In the genomic region with DNA sequence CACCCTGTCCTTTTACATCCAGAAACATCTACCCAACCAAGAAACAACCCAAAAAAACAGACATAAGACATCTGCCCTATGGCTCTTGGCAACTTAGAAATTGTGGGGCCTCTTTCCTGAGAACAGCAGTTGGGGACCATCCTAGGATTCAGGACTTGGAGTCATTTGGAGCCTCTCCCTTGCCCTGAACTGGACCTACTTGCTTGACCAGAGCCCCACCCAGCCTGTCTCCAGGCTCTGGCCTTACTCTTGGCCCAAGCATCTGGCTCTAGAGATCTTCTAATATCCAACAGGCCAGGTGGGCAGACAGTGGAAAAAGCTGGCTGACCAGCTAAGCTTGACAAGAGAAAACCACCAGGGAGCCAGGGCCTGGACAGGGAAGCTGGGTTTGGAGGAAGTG, we compare ENCODE assay signal across 22 cellular contexts.
DNase-seq lines count a peak whose midpoint lies in the region; FAIRE-seq and TF ChIP-seq lines count a peak whose summit lies in the region.
"Had no signal": no experiment of that assay in that cellular context is flagged by ENCODE, and none has a peak within 500 bp of the region (broad histone marks: within the 10 kb centered on the region; RNA-seq: fewer than 3 reads in every experiment).

No MANE protein-coding gene starts in this region.

- H3K56ac ChIP-seq in H1 (replicated peaks; ENCODE audit: insufficient read length, low read depth, low read length): no peak overlapping the region

- no peaks in the 10 kb centered on the region for H3K79me2 ChIP-seq in H1 (ENCODE audit: control insufficient read depth in 1 of 2, insufficient read depth in 2 of 2, low read length in 2 of 2)

- H3K27me3 Mint-ChIP-seq in activated CD4-positive, alpha-beta T cell treated with anti-CD3 and anti-CD28 coated beads, Interleukin-2, amount 10 ng/mL, durations not matched to agents 7 days and 5 days: no peaks in the 10 kb centered on the region
- H3K27me3 Mint-ChIP-seq in activated T-helper 1 cell treated with anti-CD3 and anti-CD28 coated beads, Interleukin-12 subunit alpha, Interleukin-12 subunit beta, Interleukin-2, Interleukin-4 antibody, amounts not matched to agents 30 ng/mL and 10 ng/mL and 1 ng/mL, durations not matched to agents 14 hours and 24 hours and 36 hours (ENCODE audit: insufficient read depth): no peaks in the 10 kb centered on the region
- H3K27me3 Mint-ChIP-seq: B cell; CD4-positive, alpha-beta T cell had no signal

- POLR2A ChIA-PET in activated CD4-positive, alpha-beta T cell treated with anti-CD3 and anti-CD28 coated beads, Interleukin-2, amount 10 ng/mL, durations not matched to agents 7 days and 5 days (lab: Charles Lee): no interaction called here
- POLR2A ChIA-PET in H1 (lab: Charles Lee; ENCODE audit: partially characterized antibody): no interaction called here

- no peaks in the 10 kb centered on the region for H3K4me1 Mint-ChIP-seq in activated CD4-positive, alpha-beta T cell treated with anti-CD3 and anti-CD28 coated beads, Interleukin-2, amount 10 ng/mL, durations not matched to agents 7 days and 5 days
- H3K4me1 Mint-ChIP-seq in activated T-helper 1 cell treated with anti-CD3 and anti-CD28 coated beads, Interleukin-12 subunit alpha, Interleukin-12 subunit beta, Interleukin-2, Interleukin-4 antibody, amounts not matched to agents 30 ng/mL and 10 ng/mL and 1 ng/mL, durations not matched to agents 14 hours and 24 hours and 36 hours (ENCODE audit: low read depth): no peaks in the 10 kb centered on the region
- H3K4me1 Mint-ChIP-seq: B cell had no signal

- H2BK20ac ChIP-seq in H1 (ENCODE audit: low read length): no peak overlapping the region

- H2BK15ac ChIP-seq in H1 (ENCODE audit: low read length): no peak overlapping the region

- H4K8ac ChIP-seq in H1 (ENCODE audit: extremely low read depth, insufficient read depth, low read length): no peak overlapping the region

- H3K23me2 ChIP-seq in H1 (ENCODE audit: low read depth, low read length): no peaks in the 10 kb centered on the region

- intact Hi-C loops in esophagus muscularis mucosa (cut with DNase I): no loop called here
- intact Hi-C loops in activated T-helper 1 cell treated with anti-CD3 and anti-CD28 coated beads, Interleukin-12 subunit alpha, Interleukin-12 subunit beta, Interleukin-2, Interleukin-4 antibody, amounts not matched to agents 30 ng/mL and 10 ng/mL and 1 ng/mL, durations not matched to agents 14 hours and 24 hours and 36 hours (cut with micrococcal nuclease): no loop called here

- H4K20me1 ChIP-seq in H1 (replicated peaks in 1 of 2; ENCODE audit: control insufficient read depth in 1 of 2, insufficient read depth in 2 of 2, low read length in 2 of 2): no peaks in the 10 kb centered on the region
- H4K20me1 ChIP-seq: BLaER1 treated with 17β-estradiol and CSF1 and Interleukin-3, amounts not matched to agents 10 nM and 100 nM had no signal

- CTCF ChIA-PET in activated CD4-positive, alpha-beta T cell treated with anti-CD3 and anti-CD28 coated beads, Interleukin-2, amount 10 ng/mL, durations not matched to agents 7 days and 5 days (lab: Charles Lee): no interaction called here
- CTCF ChIA-PET in H1 (lab: Charles Lee; ENCODE audit: partially characterized antibody): interaction anchor here (0.6 to 3.0 kb wide), 5 partner anchors 10 to 392 kb away, joined by 3 to 22 read pairs (median 4); no protein-coding TSS in a partner anchor

- TF ChIP-seq POLR2A in H1 (IDR thresholded peaks at IDR 0.05; ENCODE audit: control extremely low read depth in 1 of 2, low read depth in 2 of 2, low read length in 2 of 2) (no peak), esophagus muscularis mucosa (IDR thresholded peaks at IDR 0.05; ENCODE audit: low read depth) (no peak), erythroblast (IDR thresholded peaks at IDR 0.05; ENCODE audit: low read length) (no peak)

- H3K36me3 ChIP-seq in H1 (ENCODE audit: control insufficient read depth in 2 of 4, insufficient read depth in 4 of 4, low read length in 3 of 4) (no peaks in the 10 kb centered on the region), esophagus muscularis mucosa (no peaks in the 10 kb centered on the region)

- no peak overlapping the region for H4K5ac ChIP-seq in H1 (ENCODE audit: insufficient read length, low read depth, low read length)

- H3K9ac ChIP-seq in H1 (replicated peaks in 1 of 4; ENCODE audit: extremely low read depth in 1 of 4, low read depth in 3 of 4, low read length in 3 of 4): no peak overlapping the region
- H3K9ac ChIP-seq: BLaER1 treated with 17β-estradiol and CSF1 and Interleukin-3, amounts not matched to agents 10 nM and 100 nM had no signal

- no peak overlapping the region for H2AK5ac ChIP-seq in H1 (ENCODE audit: low read depth, low read length)

- H3K9me3 ChIP-seq in H1 (ENCODE audit: insufficient read depth in 2 of 2, low read depth in 1 of 2, low read length in 1 of 2) (peaks cover 15 to 19% of the 10 kb centered on the region in 2 experiments), esophagus muscularis mucosa (peaks cover 0 to 57% (median 43%) of the 10 kb centered on the region in 4 donors)

- H3K27me3 ChIP-seq in H1 (replicated peaks in 1 of 4; ENCODE audit: control insufficient read depth in 3 of 4, extremely low read depth in 1 of 4, insufficient read depth in 3 of 4, low read length in 3 of 4): no peaks in the 10 kb centered on the region
- no peaks in the 10 kb centered on the region for H3K27me3 ChIP-seq in esophagus muscularis mucosa
- H3K27me3 ChIP-seq: BLaER1 treated with 17β-estradiol and CSF1 and Interleukin-3, amounts not matched to agents 10 nM and 100 nM had no signal

- TF ChIP-seq RAD21 in H1 (IDR thresholded peaks at IDR 0.05 in 1 of 2, conservative IDR thresholded peaks at IDR 0.05 in 1 of 2; ENCODE audit: low read depth in 2 of 2, low read length in 2 of 2): no peak

- H3K4me2 ChIP-seq in H1 (ENCODE audit: insufficient read depth in 1 of 2, low read depth in 2 of 2, low read length in 2 of 2): no peak overlapping the region
- H3K4me2 ChIP-seq: A549; BLaER1 treated with 17β-estradiol and CSF1 and Interleukin-3, amounts not matched to agents 10 nM and 100 nM had no signal

- H2AFZ ChIP-seq in H1 (ENCODE audit: low read length): no peak overlapping the region

- H4K91ac ChIP-seq in H1 (replicated peaks; ENCODE audit: insufficient read length, low read length): no peak overlapping the region

- no peak overlapping the region for H3K4me3 Mint-ChIP-seq in activated CD4-positive, alpha-beta T cell treated with anti-CD3 and anti-CD28 coated beads, Interleukin-2, amount 10 ng/mL, durations not matched to agents 7 days and 5 days
- no peak overlapping the region for H3K4me3 Mint-ChIP-seq in activated T-helper 1 cell treated with anti-CD3 and anti-CD28 coated beads, Interleukin-12 subunit alpha, Interleukin-12 subunit beta, Interleukin-2, Interleukin-4 antibody, amounts not matched to agents 30 ng/mL and 10 ng/mL and 1 ng/mL, durations not matched to agents 14 hours and 24 hours and 36 hours
- H3K4me3 Mint-ChIP-seq: B cell; CD4-positive, alpha-beta T cell; CD8-positive, alpha-beta T cell had no signal

- H3K27ac ChIP-seq in H1 (ENCODE audit: low read depth, low read length) (no peak overlapping the region), esophagus muscularis mucosa (replicated peaks in 1 of 4) (no peak overlapping the region)
- H3K27ac ChIP-seq: 22Rv1; A549; BLaER1 treated with 17β-estradiol and CSF1 and Interleukin-3, amounts not matched to agents 10 nM and 100 nM; C4-2B had no signal

- TF ChIP-seq EP300 in H1 (IDR thresholded peaks at IDR 0.05; ENCODE audit: borderline replicate concordance in 1 of 2, low read depth in 2 of 2, low read length in 2 of 2): no peak
- no peak for TF ChIP-seq EP300 in esophagus muscularis mucosa (IDR thresholded peaks at IDR 0.05)

- no peak overlapping the region for H3K14ac ChIP-seq in H1 (ENCODE audit: insufficient read length)

- H3K9me3 Mint-ChIP-seq in activated CD4-positive, alpha-beta T cell treated with anti-CD3 and anti-CD28 coated beads, Interleukin-2, amount 10 ng/mL, durations not matched to agents 7 days and 5 days: peaks cover 26% of the 10 kb centered on the region
- H3K9me3 Mint-ChIP-seq in activated T-helper 1 cell treated with anti-CD3 and anti-CD28 coated beads, Interleukin-12 subunit alpha, Interleukin-12 subunit beta, Interleukin-2, Interleukin-4 antibody, amounts not matched to agents 30 ng/mL and 10 ng/mL and 1 ng/mL, durations not matched to agents 14 hours and 24 hours and 36 hours: peaks cover 47% of the 10 kb centered on the region

- H3K4ac ChIP-seq in H1 (replicated peaks; ENCODE audit: insufficient read length, low read depth, low read length): no peak overlapping the region

- H2BK5ac ChIP-seq in H1 (ENCODE audit: low read depth, low read length): no peak overlapping the region

- H3K4me3 ChIP-seq in H1 (ENCODE audit: extremely low read depth in 1 of 4, insufficient read depth in 2 of 4, low read depth in 3 of 4, low read length in 4 of 4) (no peak overlapping the region), esophagus muscularis mucosa (no peak overlapping the region)
- H3K4me3 ChIP-seq: A549; BLaER1 treated with 17β-estradiol and CSF1 and Interleukin-3, amounts not matched to agents 10 nM and 100 nM had no signal

- H3K23ac ChIP-seq in H1 (ENCODE audit: insufficient read length): no peak overlapping the region

- DNase-seq in activated CD4-positive, alpha-beta T cell treated with anti-CD3 and anti-CD28 coated beads, Interleukin-2, amount 10 ng/mL, durations not matched to agents 7 days and 5 days: no peak
- no peak for DNase-seq in activated CD4-positive, alpha-beta T cell treated with anti-CD3 and anti-CD28 coated beads for 48 hours
- DNase-seq in H1 (ENCODE audit: low read depth in 1 of 2, low spot score in 2 of 2) (no peak), esophagus muscularis mucosa (ENCODE audit: extremely low spot score) (peak; percentile 66), erythroblast (lab: John Stamatoyannopoulos, UW) (no peak)
- no peak for DNase-seq in activated T-helper 1 cell treated with anti-CD3 and anti-CD28 coated beads, Interleukin-12 subunit alpha, Interleukin-12 subunit beta, Interleukin-2, Interleukin-4 antibody, amounts not matched to agents 30 ng/mL and 10 ng/mL and 1 ng/mL, durations not matched to agents 14 hours and 24 hours and 36 hours (ENCODE audit: low spot score)
- DNase-seq: AML-193; Caco-2; Calu3; CD4-positive, alpha-beta T cell; CD8-positive, alpha-beta T cell; DMS79 treated with DMSO at 0.1 percent for 48 hours; GF-D8 had no signal

- H3K4me1 ChIP-seq in H1 (replicated peaks in 1 of 4; ENCODE audit: control insufficient read depth in 3 of 4, insufficient read depth in 4 of 4, low read length in 3 of 4): no peaks in the 10 kb centered on the region
- peaks cover 0 to 6% (median 0%) of the 10 kb centered on the region in 4 donors for H3K4me1 ChIP-seq in esophagus muscularis mucosa
- H3K4me1 ChIP-seq: A549; BLaER1 treated with 17β-estradiol and CSF1 and Interleukin-3, amounts not matched to agents 10 nM and 100 nM; Caco-2 had no signal

- no peak for FAIRE-seq in H1 (lab: Jason Lieb, UNC)
- FAIRE-seq: A549, D721Med, G401.6, GM12891, GM19239 had no signal

- TF ChIP-seq CTCF in H1 (IDR thresholded peaks at IDR 0.05; ENCODE audit: control extremely low read depth in 1 of 3, insufficient read depth in 1 of 3, low read depth in 1 of 3, low read length in 3 of 3): no peak
- no peak for TF ChIP-seq CTCF in esophagus muscularis mucosa (IDR thresholded peaks at IDR 0.05)

- no peak overlapping the region for H3K18ac ChIP-seq in H1 (ENCODE audit: extremely low read depth, low read length)

- H2BK120ac ChIP-seq in H1 (replicated peaks; ENCODE audit: low read depth, low read length): no peak overlapping the region

- peak overlapping the region; percentile 62 for H3K27ac Mint-ChIP-seq in activated CD4-positive, alpha-beta T cell treated with anti-CD3 and anti-CD28 coated beads, Interleukin-2, amount 10 ng/mL, durations not matched to agents 7 days and 5 days
- no peak overlapping the region for H3K27ac Mint-ChIP-seq in activated T-helper 1 cell treated with anti-CD3 and anti-CD28 coated beads, Interleukin-12 subunit alpha, Interleukin-12 subunit beta, Interleukin-2, Interleukin-4 antibody, amounts not matched to agents 30 ng/mL and 10 ng/mL and 1 ng/mL, durations not matched to agents 14 hours and 24 hours and 36 hours
- H3K27ac Mint-ChIP-seq: B cell; CD4-positive, alpha-beta T cell; CD8-positive, alpha-beta T cell had no signal

- no peaks in the 10 kb centered on the region for H3K79me1 ChIP-seq in H1 (ENCODE audit: low read depth, low read length)

- H2BK12ac ChIP-seq in H1 (ENCODE audit: low read depth, low read length): 0 out of 2 replicates have a peak overlapping the region, but pooled peaks have one; percentile 45

- H3K36me3 Mint-ChIP-seq in activated CD4-positive, alpha-beta T cell treated with anti-CD3 and anti-CD28 coated beads, Interleukin-2, amount 10 ng/mL, durations not matched to agents 7 days and 5 days (ENCODE audit: low read depth): peaks cover 3% of the 10 kb centered on the region
- H3K36me3 Mint-ChIP-seq in activated T-helper 1 cell treated with anti-CD3 and anti-CD28 coated beads, Interleukin-12 subunit alpha, Interleukin-12 subunit beta, Interleukin-2, Interleukin-4 antibody, amounts not matched to agents 30 ng/mL and 10 ng/mL and 1 ng/mL, durations not matched to agents 14 hours and 24 hours and 36 hours (ENCODE audit: low read depth): peaks cover 5% of the 10 kb centered on the region
- H3K36me3 Mint-ChIP-seq: CD8-positive, alpha-beta T cell had no signal
